ENCODE assay signal across 9 cellular contexts in the genomic region with DNA sequence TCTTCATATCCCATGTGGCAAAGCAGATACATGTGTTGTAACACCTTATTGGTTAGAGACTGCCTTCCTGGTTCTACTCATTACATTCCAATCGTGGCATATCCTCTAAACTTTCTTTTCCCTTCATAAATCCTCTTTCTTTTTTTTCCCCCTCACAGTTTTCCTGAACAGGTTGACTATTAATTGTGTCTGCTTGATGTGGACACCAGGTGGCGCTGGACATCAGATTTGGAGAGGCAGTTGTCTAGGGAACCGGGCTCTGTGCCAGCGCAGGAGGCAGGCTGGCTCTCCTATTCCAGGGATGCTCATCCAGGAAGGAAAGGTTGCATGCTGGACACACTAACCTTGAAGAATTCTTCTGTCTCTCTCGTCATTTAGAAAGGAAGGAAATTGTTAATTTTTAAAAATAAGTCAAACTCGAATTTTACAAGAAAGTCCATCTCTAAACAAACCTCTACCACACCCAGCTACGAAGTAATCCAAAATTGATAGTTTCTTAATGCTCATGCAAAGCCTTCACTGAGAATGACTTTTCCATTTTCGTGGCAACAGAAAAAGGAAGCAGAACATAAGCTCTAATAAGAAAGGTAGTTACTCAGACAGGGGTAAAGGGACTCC. TPM values are rescaled to one million over a fixed set of nuclear protein-coding genes. Genes with fewer than 3 reads are reported as not detected.
DNase-seq lines count a peak whose midpoint lies in the region; ATAC-seq, FAIRE-seq and TF ChIP-seq lines count a peak whose summit lies in the region.
"Had no signal": no experiment of that assay in that cellular context is flagged by ENCODE, and none has a peak within 500 bp of the region (broad histone marks: within the 10 kb centered on the region; RNA-seq: fewer than 3 reads in every experiment).

No MANE protein-coding gene starts in this region.

- H3K27ac Mint-ChIP-seq in CD8-positive, alpha-beta T cell = no peak overlapping the region
- no peak overlapping the region for H3K27ac Mint-ChIP-seq in activated CD8-positive, alpha-beta T cell treated with anti-CD3 and anti-CD28 coated beads, Interleukin-2, amount 10 ng/mL, durations not matched to agents 7 days and 5 days
- H3K27ac Mint-ChIP-seq: T-helper 1 cell treated with Interleukin-12 subunit alpha and Interleukin-12 subunit beta and Interleukin-4 antibody, amounts not matched to agents 30 μg/mL and 1 μg/mL, for 36 hours had no signal

- no peaks in the 10 kb centered on the region for H3K27me3 ChIP-seq in CD8-positive, alpha-beta T cell (ENCODE audit: insufficient read depth, low read length)
- H3K27me3 ChIP-seq in H1 (replicated peaks in 1 of 4; ENCODE audit: control insufficient read depth in 3 of 4, extremely low read depth in 1 of 4, insufficient read depth in 3 of 4, low read length in 3 of 4) (no peaks in the 10 kb centered on the region), mesenchymal stem cell (ENCODE audit: control insufficient read depth in 1 of 2, insufficient read depth in 1 of 2, low read length in 2 of 2) (peaks cover 5 to 16% of the 10 kb centered on the region in 2 experiments)

- 28% methylated on average over 8 of the region's 8 CpGs; no CpG with 5 or more reads in 1 of the 2 experiments for WGBS in H1 (ENCODE audit: extremely low coverage in 1 of 2, insufficient coverage in 1 of 2, insufficient read length in 1 of 2, insufficient replicate concordance in 2 of 2, low coverage in 1 of 2, low lambda C conversion rate in 2 of 2, missing lambda C conversion rate in 1 of 2), 2 experiments
- 23% methylated on average over 5 of the region's 8 CpGs for WGBS in mesenchymal stem cell

- H3K36me3 Mint-ChIP-seq in CD8-positive, alpha-beta T cell = no peaks in the 10 kb centered on the region
- no peaks in the 10 kb centered on the region for H3K36me3 Mint-ChIP-seq in activated CD8-positive, alpha-beta T cell treated with anti-CD3 and anti-CD28 coated beads, Interleukin-2, amount 10 ng/mL, durations not matched to agents 7 days and 5 days (ENCODE audit: low read depth)

- peak; percentile 70 for TF ChIP-seq CTCF in CD8-positive, alpha-beta T cell (IDR thresholded peaks at IDR 0.05)
- TF ChIP-seq CTCF in H1 (IDR thresholded peaks at IDR 0.05; ENCODE audit: control extremely low read depth in 1 of 3, insufficient read depth in 1 of 3, low read depth in 1 of 3, low read length in 3 of 3) = peak; percentile 42 to 87 (median 77)

- H2AK5ac ChIP-seq in H1 (ENCODE audit: low read depth, low read length) (no peak overlapping the region), mesenchymal stem cell (ENCODE audit: low read length, severe bottlenecking) (no peak overlapping the region)

- H3K14ac ChIP-seq in H1 (ENCODE audit: insufficient read length) (no peak overlapping the region), mesenchymal stem cell (ENCODE audit: low read length in 2 of 2) (no peak overlapping the region)

- no peak overlapping the region for H3K9ac ChIP-seq in H1 (replicated peaks in 1 of 4; ENCODE audit: extremely low read depth in 1 of 4, low read depth in 3 of 4, low read length in 3 of 4)
- no peak overlapping the region for H3K9ac ChIP-seq in mesenchymal stem cell (ENCODE audit: low read length)

- H4K8ac ChIP-seq in H1 (ENCODE audit: extremely low read depth, insufficient read depth, low read length) (no peak overlapping the region), mesenchymal stem cell (ENCODE audit: low read length) (no peak overlapping the region)

- H3K4me1 ChIP-seq in CD8-positive, alpha-beta T cell (ENCODE audit: insufficient read depth, low read length) = no peaks in the 10 kb centered on the region
- no peaks in the 10 kb centered on the region; a peak in 1 of 7 replicates for H3K4me1 ChIP-seq in H1 (replicated peaks in 1 of 4; ENCODE audit: control insufficient read depth in 3 of 4, insufficient read depth in 4 of 4, low read length in 3 of 4)
- H3K4me1 ChIP-seq in mesenchymal stem cell (ENCODE audit: control insufficient read depth, insufficient read depth, low read depth, low read length) = no peaks in the 10 kb centered on the region

- peak; percentile 65 for FAIRE-seq in H1 (lab: Jason Lieb, UNC)

- intact Hi-C loops in CD8-positive, alpha-beta T cell (cut with DNase I, micrococcal nuclease) = loop anchor here (1.0 to 5.0 kb wide), 5 partner anchors 163 to 1901 kb away; no protein-coding TSS in a partner anchor

- H2BK5ac ChIP-seq in H1 (ENCODE audit: low read depth, low read length) (no peak overlapping the region), mesenchymal stem cell (ENCODE audit: low read depth, low read length, poor library complexity, severe bottlenecking) (no peak overlapping the region)

- no peak overlapping the region for H3K4me3 ChIP-seq in CD8-positive, alpha-beta T cell (ENCODE audit: low read depth, low read length)
- H3K4me3 ChIP-seq in H1 (ENCODE audit: extremely low read depth in 1 of 4, insufficient read depth in 2 of 4, low read depth in 3 of 4, low read length in 4 of 4) (no peak overlapping the region), mesenchymal stem cell (ENCODE audit: insufficient read depth in 1 of 2, low read depth in 1 of 2, low read length in 2 of 2) (no peak overlapping the region)

- H2BK12ac ChIP-seq in H1 (ENCODE audit: low read depth, low read length) (no peak overlapping the region), mesenchymal stem cell (ENCODE audit: low read length in 2 of 2) (no peak overlapping the region)

- peak; percentile 34 for ATAC-seq in CD8-positive, alpha-beta T cell
- peak; percentile 91 for ATAC-seq in GM19395 (IDR thresholded peaks at IDR 0.05; ENCODE audit: unreplicated experiment)
- peak; percentile 79 for ATAC-seq in HG03520 (IDR thresholded peaks at IDR 0.05; ENCODE audit: unreplicated experiment)
- ATAC-seq in activated CD8-positive, alpha-beta T cell treated with anti-CD3 and anti-CD28 coated beads, Interleukin-2, amount 10 ng/mL, durations not matched to agents 7 days and 5 days = peak; percentile 64

- no peaks in the 10 kb centered on the region for H3K79me2 ChIP-seq in H1 (ENCODE audit: control insufficient read depth in 1 of 2, insufficient read depth in 2 of 2, low read length in 2 of 2)

- no peaks in the 10 kb centered on the region for H3K36me3 ChIP-seq in CD8-positive, alpha-beta T cell (ENCODE audit: insufficient read depth, low read length)
- H3K36me3 ChIP-seq in H1 (ENCODE audit: control insufficient read depth in 2 of 4, insufficient read depth in 4 of 4, low read length in 3 of 4) (no peaks in the 10 kb centered on the region), mesenchymal stem cell (ENCODE audit: control insufficient read depth in 1 of 2, insufficient read depth in 2 of 2, low read depth in 1 of 2, low read length in 2 of 2) (no peaks in the 10 kb centered on the region)

- TF ChIP-seq EP300 in H1 (IDR thresholded peaks at IDR 0.05; ENCODE audit: borderline replicate concordance in 1 of 2, low read depth in 2 of 2, low read length in 2 of 2) = no peak

- H3K4me3 Mint-ChIP-seq in CD8-positive, alpha-beta T cell = no peak overlapping the region
- no peak overlapping the region for H3K4me3 Mint-ChIP-seq in activated CD8-positive, alpha-beta T cell treated with anti-CD3 and anti-CD28 coated beads, Interleukin-2, amount 10 ng/mL, durations not matched to agents 7 days and 5 days
- H3K4me3 Mint-ChIP-seq: T-helper 1 cell treated with Interleukin-12 subunit alpha and Interleukin-12 subunit beta and Interleukin-4 antibody, amounts not matched to agents 30 μg/mL and 1 μg/mL, for 36 hours had no signal

- no peak overlapping the region for H2BK20ac ChIP-seq in H1 (ENCODE audit: low read length)

- H2AFZ ChIP-seq in H1 (ENCODE audit: low read length) = no peak overlapping the region
- no peak overlapping the region for H2AFZ ChIP-seq in mesenchymal stem cell (ENCODE audit: low read depth, low read length)

- POLR2A ChIA-PET in CD8-positive, alpha-beta T cell (lab: Charles Lee) = no interaction called here
- POLR2A ChIA-PET in activated CD8-positive, alpha-beta T cell treated with anti-CD3 and anti-CD28 coated beads, Interleukin-2, amount 10 ng/mL, durations not matched to agents 7 days and 5 days (lab: Charles Lee) = no interaction called here
- POLR2A ChIA-PET in H1 (lab: Charles Lee; ENCODE audit: partially characterized antibody) = no interaction called here

- H4K91ac ChIP-seq in H1 (replicated peaks; ENCODE audit: insufficient read length, low read length) = no peak overlapping the region
- H4K91ac ChIP-seq in mesenchymal stem cell (ENCODE audit: low read length) = no peak overlapping the region

- H4K20me1 ChIP-seq in H1 (replicated peaks in 1 of 2; ENCODE audit: control insufficient read depth in 1 of 2, insufficient read depth in 2 of 2, low read length in 2 of 2) = no peaks in the 10 kb centered on the region

- no peak overlapping the region for H3K27ac ChIP-seq in CD8-positive, alpha-beta T cell (ENCODE audit: low read depth, low read length)
- H3K27ac ChIP-seq in H1 (ENCODE audit: low read depth, low read length) = no peak overlapping the region
- no peak overlapping the region for H3K27ac ChIP-seq in mesenchymal stem cell (ENCODE audit: low read length, poor library complexity, severe bottlenecking)

- H3K4me1 Mint-ChIP-seq in CD8-positive, alpha-beta T cell (ENCODE audit: low read depth) = no peaks in the 10 kb centered on the region
- no peaks in the 10 kb centered on the region for H3K4me1 Mint-ChIP-seq in activated CD8-positive, alpha-beta T cell treated with anti-CD3 and anti-CD28 coated beads, Interleukin-2, amount 10 ng/mL, durations not matched to agents 7 days and 5 days (ENCODE audit: low read depth)

- no peaks in the 10 kb centered on the region for H3K23me2 ChIP-seq in H1 (ENCODE audit: low read depth, low read length)

- H3K18ac ChIP-seq in H1 (ENCODE audit: extremely low read depth, low read length) = no peak overlapping the region
- H3K18ac ChIP-seq in mesenchymal stem cell (ENCODE audit: low read depth in 1 of 2, low read length in 2 of 2) = no peak overlapping the region

- H3K79me1 ChIP-seq in H1 (ENCODE audit: low read depth, low read length) (no peaks in the 10 kb centered on the region), mesenchymal stem cell (replicated peaks; ENCODE audit: low read length, poor library complexity, severe bottlenecking) (no peaks in the 10 kb centered on the region)

- H3K4me2 ChIP-seq in H1 (ENCODE audit: insufficient read depth in 1 of 2, low read depth in 2 of 2, low read length in 2 of 2) (no peak overlapping the region), mesenchymal stem cell (ENCODE audit: low read length, poor library complexity, severe bottlenecking) (no peak overlapping the region)

- H2BK120ac ChIP-seq in H1 (replicated peaks; ENCODE audit: low read depth, low read length) (no peak overlapping the region), mesenchymal stem cell (ENCODE audit: low read depth, low read length) (no peak overlapping the region)

- peaks cover 3% of the 10 kb centered on the region for H3K27me3 Mint-ChIP-seq in CD8-positive, alpha-beta T cell (ENCODE audit: low read depth)
- peaks cover 6% of the 10 kb centered on the region for H3K27me3 Mint-ChIP-seq in activated CD8-positive, alpha-beta T cell treated with anti-CD3 and anti-CD28 coated beads, Interleukin-2, amount 10 ng/mL, durations not matched to agents 7 days and 5 days (ENCODE audit: low read depth)

- CTCF ChIA-PET in CD8-positive, alpha-beta T cell (lab: Charles Lee) = interaction anchor here (0.7 to 2.0 kb wide), 7 partner anchors 11 to 1151 kb away, joined by 3 to 16 read pairs (median 4); no protein-coding TSS in a partner anchor
- CTCF ChIA-PET in activated CD8-positive, alpha-beta T cell treated with anti-CD3 and anti-CD28 coated beads, Interleukin-2, amount 10 ng/mL, durations not matched to agents 7 days and 5 days (lab: Charles Lee) = interaction anchor here (0.6 to 1.3 kb wide), 9 partner anchors 10 to 1825 kb away, joined by 3 to 6 read pairs (median 3); no protein-coding TSS in a partner anchor
- CTCF ChIA-PET in H1 (lab: Charles Lee; ENCODE audit: partially characterized antibody) = interaction anchor here (0.6 to 4.1 kb wide), 32 partner anchors 10 to 1564 kb away, joined by 3 to 24 read pairs (median 4); a partner anchor contains a TSS

- H3K4ac ChIP-seq in H1 (replicated peaks; ENCODE audit: insufficient read length, low read depth, low read length) (no peak overlapping the region), mesenchymal stem cell (ENCODE audit: low read depth in 1 of 2, low read length in 2 of 2) (no peak overlapping the region)

- H2BK15ac ChIP-seq in H1 (ENCODE audit: low read length) (no peak overlapping the region), mesenchymal stem cell (ENCODE audit: low read depth, poor library complexity, severe bottlenecking) (no peak overlapping the region)

- H3K9me3 ChIP-seq in CD8-positive, alpha-beta T cell (ENCODE audit: low read length) = no peaks in the 10 kb centered on the region
- H3K9me3 ChIP-seq in H1 (ENCODE audit: insufficient read depth in 2 of 2, low read depth in 1 of 2, low read length in 1 of 2) = no peaks in the 10 kb centered on the region
- no peaks in the 10 kb centered on the region for H3K9me3 ChIP-seq in mesenchymal stem cell (ENCODE audit: control insufficient read depth, low read length)

- H3K23ac ChIP-seq in H1 (ENCODE audit: insufficient read length) (no peak overlapping the region), mesenchymal stem cell (ENCODE audit: low read length in 2 of 2) (no peak overlapping the region)

- peak; percentile 90 to 91 for TF ChIP-seq RAD21 in H1 (IDR thresholded peaks at IDR 0.05 in 1 of 2, conservative IDR thresholded peaks at IDR 0.05 in 1 of 2; ENCODE audit: low read depth in 2 of 2, low read length in 2 of 2)

- TF ChIP-seq POLR2A in H1 (IDR thresholded peaks at IDR 0.05; ENCODE audit: control extremely low read depth in 1 of 2, low read depth in 2 of 2, low read length in 2 of 2) = no peak

- DNase-seq in CD8-positive, alpha-beta T cell = peak; percentile 22 to 80 (median 71)
- peak; percentile 86 for DNase-seq in NCI-H69 (lab: John Stamatoyannopoulos, UW)
- DNase-seq in activated CD8-positive, alpha-beta T cell treated with anti-CD3 and anti-CD28 coated beads, Interleukin-2, amount 10 ng/mL, durations not matched to agents 7 days and 5 days = peak; percentile 76
- DNase-seq in H1 (ENCODE audit: low read depth in 1 of 2, low spot score in 2 of 2) = peak; percentile 13 to 87
- peak; percentile 81 for DNase-seq in mesenchymal stem cell
- peak; percentile 24 to 48 for DNase-seq in stimulated activated CD8-positive, alpha-beta memory T cell treated with anti-CD3 and anti-CD28 coated beads, Interleukin-2, amount 100 ng/mL, for 1 hour (ENCODE audit: low read depth in 2 of 2)

- H4K5ac ChIP-seq in H1 (ENCODE audit: insufficient read length, low read depth, low read length) = no peak overlapping the region

- no peaks in the 10 kb centered on the region for H3K9me3 Mint-ChIP-seq in CD8-positive, alpha-beta T cell
- no peaks in the 10 kb centered on the region for H3K9me3 Mint-ChIP-seq in activated CD8-positive, alpha-beta T cell treated with anti-CD3 and anti-CD28 coated beads, Interleukin-2, amount 10 ng/mL, durations not matched to agents 7 days and 5 days (ENCODE audit: insufficient read depth)
- H3K9me3 Mint-ChIP-seq: T-helper 1 cell treated with Interleukin-12 subunit alpha and Interleukin-12 subunit beta and Interleukin-4 antibody, amounts not matched to agents 30 μg/mL and 1 μg/mL, for 36 hours had no signal

- H3K56ac ChIP-seq in H1 (replicated peaks; ENCODE audit: insufficient read length, low read depth, low read length) = no peak overlapping the region

RNA-seq across cellular contexts. Expression of a gene that starts 59.4 kb away (rescaled TPM):
- total RNA-seq in CD8-positive, alpha-beta T cell = not detected
- total RNA-seq in activated CD8-positive, alpha-beta T cell treated with anti-CD3 and anti-CD28 coated beads, Interleukin-2, amount 10 ng/mL, durations not matched to agents 7 days and 5 days = not detected
- not detected in 2 replicates for total RNA-seq in H1 (2021; fragmentation: NEBNext Ultra II Directional; extraction: Animal tissue kit (Norgen Biotek cat#: 25700))
- polyA plus RNA-seq in H1 (2011; rRNA removed) = not detected in 2 replicates
- not detected for polyA plus RNA-seq in H1 (2011; cell fraction: cytosol; rRNA removed)
- polyA plus RNA-seq in H1 (2011; cell fraction: nucleus; rRNA removed) = not detected
- polyA plus RNA-seq in H1 (2012, experiment 1 of 2) = not detected in 4 replicates
- not detected for polyA plus RNA-seq in H1 (2012, experiment 2 of 2)
- polyA plus RNA-seq in H1 (2013, experiment 1 of 2) = not detected
- not detected for polyA plus RNA-seq in H1 (2013, experiment 2 of 2)
- not detected in 2 replicates for polyA minus RNA-seq in H1 (2011; rRNA and poly(A)+ RNA removed)
- not detected for polyA minus RNA-seq in H1 (2011; cell fraction: cytosol; rRNA and poly(A)+ RNA removed)
- polyA minus RNA-seq in H1 (2011; cell fraction: nucleus; rRNA and poly(A)+ RNA removed) = not detected
- not detected for polyA plus RNA-seq in mesenchymal stem cell (2013, experiment 1 of 2)
- polyA plus RNA-seq in mesenchymal stem cell (2013, experiment 2 of 2) = not detected

Comparison
In these comparisons a context has a peak if more than half of its experiments do, and no peak if none do; other contexts are left out.
1. ATAC-seq: peak in every context shown above with its lines; median percentile 91 in GM19395; 79 in HG03520; 64 in activated CD8-positive, alpha-beta T cell treated with anti-CD3 and anti-CD28 coated beads, Interleukin-2, amount 10 ng/mL, durations not matched to agents 7 days and 5 days; 34 in CD8-positive, alpha-beta T cell.
2. DNase-seq: peak in every context shown above with its lines; median percentile 86 in NCI-H69; 81 in mesenchymal stem cell; 76 in activated CD8-positive, alpha-beta T cell treated with anti-CD3 and anti-CD28 coated beads, Interleukin-2, amount 10 ng/mL, durations not matched to agents 7 days and 5 days; 71 in CD8-positive, alpha-beta T cell; 50 in H1; 36 in stimulated activated CD8-positive, alpha-beta memory T cell treated with anti-CD3 and anti-CD28 coated beads, Interleukin-2, amount 100 ng/mL, for 1 hour.